1 cellular context compared by ENCODE assay signal in the genomic region with DNA sequence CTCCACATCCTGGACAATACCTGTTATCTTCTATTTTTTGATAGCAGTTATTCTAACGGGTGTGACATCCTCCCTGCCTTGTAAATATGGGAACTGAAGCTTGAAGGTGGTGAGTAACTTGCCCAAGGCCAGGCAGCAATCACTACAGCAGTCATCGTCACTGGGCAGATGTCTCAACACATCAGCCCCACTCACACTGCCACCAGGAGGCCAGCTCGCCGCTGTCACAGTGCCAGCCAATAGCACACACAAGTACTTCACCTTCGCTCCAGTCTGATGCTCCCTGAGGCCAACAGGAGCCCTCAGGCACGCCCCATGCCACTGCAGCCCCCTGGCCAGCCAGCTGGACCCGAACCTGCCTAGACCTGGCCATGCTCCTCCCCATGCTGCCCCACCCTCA.
TF ChIP-seq lines count a peak whose summit lies in the region.

No MANE protein-coding gene starts in this region.

TF ChIP-seq in HepG2, 621 proteins besides CTCF, POLR2A, EP300 and RAD21 (continued from another document):
- TF ChIP-seq ZFP36L1 (CRISPR knock-in tag; IDR thresholded peaks at IDR 0.05) (no peak), BRD4 (CRISPR knock-in tag; IDR thresholded peaks at IDR 0.05) (no peak), ZNF138 (CRISPR knock-in tag; IDR thresholded peaks at IDR 0.05; ENCODE audit: low read depth) (no peak), RXRA (CRISPR knock-in tag; IDR thresholded peaks at IDR 0.05) (peak; percentile 30; the same call in 1 of the 2 replicates), GABPB1 (CRISPR knock-in tag; IDR thresholded peaks at IDR 0.05) (no peak)
